ENCODE assay signal across 9 cellular contexts in the genomic region with DNA sequence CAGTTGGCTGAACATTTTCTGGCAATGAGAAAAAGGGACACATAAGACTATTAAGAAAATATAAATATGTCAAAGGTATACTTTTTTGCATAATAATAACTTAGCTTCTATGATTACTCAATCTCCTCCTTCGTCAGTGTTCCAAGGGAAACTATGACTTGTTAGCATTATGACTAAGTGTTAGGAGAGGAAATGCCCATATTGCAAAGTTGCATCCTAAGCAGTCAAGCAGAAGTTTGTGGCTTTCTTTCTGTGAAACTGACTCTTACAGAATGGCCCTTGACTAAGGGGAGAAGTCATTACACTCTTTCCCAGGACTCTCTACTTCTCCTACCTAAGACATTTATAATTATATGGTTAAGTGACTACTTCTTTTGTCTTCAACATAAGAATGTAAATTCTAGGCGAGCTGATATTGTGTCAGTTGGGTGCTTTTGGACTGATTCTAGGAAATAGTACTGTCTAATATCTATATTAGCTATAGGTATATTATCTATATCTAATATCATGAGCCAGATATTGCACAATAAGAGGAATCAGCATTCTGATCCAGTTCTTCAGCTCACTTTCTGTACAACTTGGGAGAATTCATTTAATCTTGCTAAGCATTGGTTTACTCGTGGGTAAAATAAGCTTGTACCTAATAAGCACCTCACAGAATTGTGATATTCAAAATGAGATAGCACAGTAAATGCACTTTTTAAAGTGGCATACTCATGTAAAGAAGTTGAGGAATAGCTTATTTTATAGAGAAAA. TPM values are rescaled to one million over a fixed set of nuclear protein-coding genes. Genes with fewer than 3 reads are reported as not detected.
DNase-seq lines count a peak whose midpoint lies in the region; ATAC-seq lines count a peak whose summit lies in the region.
"Had no signal": no experiment of that assay in that cellular context is flagged by ENCODE, and none has a peak within 500 bp of the region (broad histone marks: within the 10 kb centered on the region; RNA-seq: fewer than 3 reads in every experiment).

No MANE protein-coding gene starts in this region.

- no peaks in the 10 kb centered on the region for H3K36me3 Mint-ChIP-seq in activated T-helper 2 cell treated with anti-CD3 and anti-CD28 coated beads, Interferon-gamma antibody, Interleukin-2, Interleukin-4, amounts not matched to agents 10 μg/mL and 5 μg/mL and 100 μg/mL, durations not matched to agents 14 hours and 24 hours and 36 hours (ENCODE audit: low read depth)

- no peak overlapping the region for H3K4me3 Mint-ChIP-seq in activated T-helper 2 cell treated with anti-CD3 and anti-CD28 coated beads, Interferon-gamma antibody, Interleukin-2, Interleukin-4, amounts not matched to agents 10 μg/mL and 5 μg/mL and 100 μg/mL, durations not matched to agents 14 hours and 24 hours and 36 hours (ENCODE audit: low read depth)

- peaks cover 3% of the 10 kb centered on the region for H3K27me3 Mint-ChIP-seq in activated T-helper 2 cell treated with anti-CD3 and anti-CD28 coated beads, Interferon-gamma antibody, Interleukin-2, Interleukin-4, amounts not matched to agents 10 μg/mL and 5 μg/mL and 100 μg/mL, durations not matched to agents 14 hours and 24 hours and 36 hours (ENCODE audit: low read depth)

- intact Hi-C loops in activated T-helper 2 cell treated with anti-CD3 and anti-CD28 coated beads, Interferon-gamma antibody, Interleukin-2, Interleukin-4, amounts not matched to agents 10 μg/mL and 5 μg/mL and 100 μg/mL, durations not matched to agents 14 hours and 24 hours and 36 hours (cut with micrococcal nuclease): loop anchor here (1.0 to 5.0 kb wide), 4 partner anchors 202 to 616 kb away; no protein-coding TSS in a partner anchor

- ATAC-seq in GM18502 (IDR thresholded peaks at IDR 0.05; ENCODE audit: poor library complexity, unreplicated experiment) (peak; percentile 91), HG02852 (IDR thresholded peaks at IDR 0.05; ENCODE audit: unreplicated experiment) (peak; percentile 74)

- H3K9me3 Mint-ChIP-seq in activated T-helper 2 cell treated with anti-CD3 and anti-CD28 coated beads, Interferon-gamma antibody, Interleukin-2, Interleukin-4, amounts not matched to agents 10 μg/mL and 5 μg/mL and 100 μg/mL, durations not matched to agents 14 hours and 24 hours and 36 hours: no peaks in the 10 kb centered on the region

- H3K27ac Mint-ChIP-seq in activated T-helper 2 cell treated with anti-CD3 and anti-CD28 coated beads, Interferon-gamma antibody, Interleukin-2, Interleukin-4, amounts not matched to agents 10 μg/mL and 5 μg/mL and 100 μg/mL, durations not matched to agents 14 hours and 24 hours and 36 hours: no peak overlapping the region

- peak; percentile 82 for DNase-seq in RKO (ENCODE audit: low spot score)
- DNase-seq in kidney tubule cell (ENCODE audit: low spot score): peak; percentile 67
- DNase-seq in activated T-helper 2 cell treated with anti-CD3 and anti-CD28 coated beads, Interferon-gamma antibody, Interleukin-2, Interleukin-4, amounts not matched to agents 10 μg/mL and 5 μg/mL and 100 μg/mL, durations not matched to agents 14 hours and 24 hours and 36 hours (ENCODE audit: low spot score): no peak
- DNase-seq in NCI-H2107 (lab: John Stamatoyannopoulos, UW): no peak
- DNase-seq in ecto neural progenitor cell (ENCODE audit: low spot score): no peak
- no peak for DNase-seq in NCI-H1417 (lab: John Stamatoyannopoulos, UW)

- H3K4me1 Mint-ChIP-seq in activated T-helper 2 cell treated with anti-CD3 and anti-CD28 coated beads, Interferon-gamma antibody, Interleukin-2, Interleukin-4, amounts not matched to agents 10 μg/mL and 5 μg/mL and 100 μg/mL, durations not matched to agents 14 hours and 24 hours and 36 hours (ENCODE audit: low read depth): peaks cover 11% of the 10 kb centered on the region

RNA-seq across cellular contexts. Expression of a gene that starts 16.4 kb away (rescaled TPM):
- total RNA-seq in activated T-helper 2 cell treated with anti-CD3 and anti-CD28 coated beads, Interferon-gamma antibody, Interleukin-2, Interleukin-4, amounts not matched to agents 10 μg/mL and 5 μg/mL and 100 μg/mL, durations not matched to agents 14 hours and 24 hours and 36 hours: not detected in 2 replicates
- total RNA-seq: esophagus muscularis mucosa had no signal

RNA-seq across cellular contexts. Expression of a gene that starts 18.1 kb away (rescaled TPM):
- not detected in 2 replicates for total RNA-seq in activated T-helper 2 cell treated with anti-CD3 and anti-CD28 coated beads, Interferon-gamma antibody, Interleukin-2, Interleukin-4, amounts not matched to agents 10 μg/mL and 5 μg/mL and 100 μg/mL, durations not matched to agents 14 hours and 24 hours and 36 hours
- total RNA-seq: esophagus muscularis mucosa had no signal

RNA-seq across cellular contexts. Expression of a gene that starts 51.9 kb away (rescaled TPM):
- not detected in 2 replicates for total RNA-seq in activated T-helper 2 cell treated with anti-CD3 and anti-CD28 coated beads, Interferon-gamma antibody, Interleukin-2, Interleukin-4, amounts not matched to agents 10 μg/mL and 5 μg/mL and 100 μg/mL, durations not matched to agents 14 hours and 24 hours and 36 hours
- total RNA-seq: esophagus muscularis mucosa had no signal

Comparison
In these comparisons a context has a peak if more than half of its experiments do, and no peak if none do; other contexts are left out.
1. DNase-seq: peak in RKO (single experiment) and kidney tubule cell (single experiment); none in activated T-helper 2 cell treated with anti-CD3 and anti-CD28 coated beads, Interferon-gamma antibody, Interleukin-2, Interleukin-4, amounts not matched to agents 10 μg/mL and 5 μg/mL and 100 μg/mL, durations not matched to agents 14 hours and 24 hours and 36 hours (single experiment), NCI-H2107 (single experiment), ecto neural progenitor cell (single experiment) and NCI-H1417 (0 of 3).